30 cellular contexts compared by ENCODE assay signal in the genomic region with DNA sequence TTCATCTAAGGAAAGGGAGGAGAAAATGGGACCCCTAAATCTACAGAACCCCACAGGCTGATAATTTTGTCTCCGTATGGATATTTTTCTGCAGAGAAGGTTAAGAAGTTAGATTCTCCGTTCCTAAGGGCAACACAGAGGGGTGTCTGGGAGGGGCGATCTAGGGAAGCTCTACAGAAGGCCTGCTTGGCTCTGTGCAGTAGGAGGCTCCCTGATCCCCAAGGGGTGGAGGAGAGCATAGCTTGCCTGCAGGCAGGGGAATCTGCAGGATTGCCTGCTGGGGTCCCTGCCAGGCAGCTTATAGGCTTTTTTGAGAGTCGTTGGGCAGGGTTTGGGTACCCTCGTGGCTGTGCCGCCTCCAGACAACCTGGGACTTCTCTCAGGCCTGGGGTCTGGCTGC.
"Had no signal": no experiment of that assay in that cellular context is flagged by ENCODE, and none has a peak within 500 bp of the region (broad histone marks: within the 10 kb centered on the region; RNA-seq: fewer than 3 reads in every experiment).

No MANE protein-coding gene starts in this region.

- H3K4me3 Mint-ChIP-seq: activated CD8-positive, alpha-beta T cell treated with anti-CD3 and anti-CD28 coated beads for 36 hours; activated naive CD8-positive, alpha-beta T cell; activated T-cell treated with anti-CD3 and anti-CD28 coated beads, Interleukin-2, amount 50 U/mL, for 4 hours; activated T-helper 17 cell treated with anti-CD3 and anti-CD28 coated beads, Interleukin-2, amount 50 U/mL, for 72 hours; central memory CD8-positive, alpha-beta T cell; dendritic cell treated with granulocyte-macrophage colony-stimulating factor and Interleukin-4, amounts not matched to agents 40 ng/mL and 50 ng/mL, for 4 days; effector memory CD8-positive, alpha-beta T cell had no signal

- H3K4me1 Mint-ChIP-seq: activated T-helper 17 cell treated with anti-CD3 and anti-CD28 coated beads, Interleukin-2, amount 50 U/mL, for 72 hours; central memory CD8-positive, alpha-beta T cell had no signal

- H3K27ac ChIP-seq: brain microvascular endothelial cell, coronary artery, esophagus muscularis mucosa, foreskin keratinocyte, gastrocnemius medialis, heart left ventricle had no signal

- H3K9me3 ChIP-seq: esophagus muscularis mucosa, gastrocnemius medialis, heart left ventricle had no signal

- DNase-seq: activated CD4-positive, alpha-beta T cell treated with anti-CD3 and anti-CD28 coated beads for 48 hours; activated CD4-positive, alpha-beta T cell treated with anti-CD3 and anti-CD28 coated beads, Interleukin-2, amount 50 U/mL, for 1 hour; activated CD4-positive, alpha-beta T cell treated with anti-CD3 and anti-CD28 coated beads, Interleukin-2, amount 50 U/mL, for 48 hours; activated CD8-positive, alpha-beta memory T cell treated with anti-CD3 and anti-CD28 coated beads for 24 hours; activated CD8-positive, alpha-beta T cell treated with anti-CD3 and anti-CD28 coated beads for 36 hours; activated effector memory CD4-positive, alpha-beta T cell treated with Interleukin-2 at 50 U/mL for 16 hours; activated gamma-delta T cell treated with Interleukin-2 at 50 U/mL for 16 hours; activated naive CD4-positive, alpha-beta T cell treated with anti-CD3 and anti-CD28 coated beads, Interleukin-2, amount 50 U/mL, for 16 hours; activated naive CD4-positive, alpha-beta T cell treated with Interleukin-2 at 50 U/mL for 16 hours; activated T-cell treated with anti-CD3 and anti-CD28 coated beads, Interleukin-2, amount 50 U/mL, for 4 hours; amniotic stem cell; anterior cingulate cortex; brain microvascular endothelial cell; effector CD4-positive, alpha-beta T cell; effector memory CD8-positive, alpha-beta T cell; erythroblast; foreskin keratinocyte; gastrocnemius medialis; glutamatergic neuron; heart left ventricle; T-helper 1 cell; T-helper 2 cell had no signal

- H3K4me1 ChIP-seq: foreskin keratinocyte, gastrocnemius medialis had no signal

- ATAC-seq: activated CD8-positive, alpha-beta T cell treated with anti-CD3 and anti-CD28 coated beads for 36 hours; activated T-cell treated with anti-CD3 and anti-CD28 coated beads, Interleukin-2, amount 50 U/mL, for 4 hours; activated T-helper 17 cell treated with anti-CD3 and anti-CD28 coated beads, Interleukin-2, amount 50 U/mL, for 72 hours; effector memory CD8-positive, alpha-beta T cell; foreskin keratinocyte; gastrocnemius medialis; heart left ventricle had no signal

- H3K36me3 Mint-ChIP-seq: activated naive CD8-positive, alpha-beta T cell had no signal

- H3K9me3 Mint-ChIP-seq: activated CD8-positive, alpha-beta T cell treated with anti-CD3 and anti-CD28 coated beads for 36 hours; activated T-cell treated with anti-CD3 and anti-CD28 coated beads, Interleukin-2, amount 50 U/mL, for 4 hours; activated T-helper 17 cell treated with anti-CD3 and anti-CD28 coated beads, Interleukin-2, amount 50 U/mL, for 72 hours; central memory CD8-positive, alpha-beta T cell; dendritic cell treated with granulocyte-macrophage colony-stimulating factor and Interleukin-4, amounts not matched to agents 40 ng/mL and 50 ng/mL, for 4 days; effector memory CD8-positive, alpha-beta T cell had no signal

- H3K27me3 Mint-ChIP-seq: activated CD8-positive, alpha-beta T cell treated with anti-CD3 and anti-CD28 coated beads for 36 hours; activated naive CD8-positive, alpha-beta T cell; activated T-helper 17 cell treated with anti-CD3 and anti-CD28 coated beads, Interleukin-2, amount 50 U/mL, for 72 hours; central memory CD8-positive, alpha-beta T cell; dendritic cell treated with granulocyte-macrophage colony-stimulating factor and Interleukin-4, amounts not matched to agents 40 ng/mL and 50 ng/mL, for 4 days; effector memory CD8-positive, alpha-beta T cell had no signal

- H3K27me3 ChIP-seq: brain microvascular endothelial cell, esophagus muscularis mucosa, foreskin keratinocyte, gastrocnemius medialis, heart left ventricle had no signal

- FAIRE-seq: astrocyte, bronchial epithelial cell had no signal

- H3K4me3 ChIP-seq: coronary artery, esophagus muscularis mucosa, gastrocnemius medialis, heart left ventricle had no signal

- H3K27ac Mint-ChIP-seq: activated CD8-positive, alpha-beta T cell treated with anti-CD3 and anti-CD28 coated beads for 36 hours; activated naive CD8-positive, alpha-beta T cell; activated T-helper 17 cell treated with anti-CD3 and anti-CD28 coated beads, Interleukin-2, amount 50 U/mL, for 72 hours; effector memory CD8-positive, alpha-beta T cell had no signal

- H3K36me3 ChIP-seq: brain microvascular endothelial cell, esophagus muscularis mucosa, gastrocnemius medialis, heart left ventricle had no signal
